Comparison of ENCODE assay signal across 1 cellular context in genomic region chr11:120316880-120317688, GRCh38.
TF ChIP-seq lines count a peak whose summit lies in the region.

No MANE protein-coding gene starts in this region.

TF ChIP-seq in HepG2, 621 proteins besides CTCF, POLR2A, EP300 and RAD21:
- TF ChIP-seq KAT8 (CRISPR knock-in tag; IDR thresholded peaks at IDR 0.05): no peak
- no peak for TF ChIP-seq ZNF646 (CRISPR knock-in tag; IDR thresholded peaks at IDR 0.05)
- TF ChIP-seq HOXA9 (CRISPR knock-in tag; IDR thresholded peaks at IDR 0.05; ENCODE audit: borderline replicate concordance): no peak
- no peak for TF ChIP-seq ZNF770 (CRISPR knock-in tag; IDR thresholded peaks at IDR 0.05)
- TF ChIP-seq DMTF1 (CRISPR knock-in tag; IDR thresholded peaks at IDR 0.05): no peak
- TF ChIP-seq PHB2 (IDR thresholded peaks at IDR 0.05; ENCODE audit: partially characterized antibody): no peak
- no peak for TF ChIP-seq ZFY (CRISPR knock-in tag; IDR thresholded peaks at IDR 0.05)
- no peak for TF ChIP-seq ZNF549 (CRISPR knock-in tag; IDR thresholded peaks at IDR 0.05)
- TF ChIP-seq ZNF703 (CRISPR knock-in tag; IDR thresholded peaks at IDR 0.05; ENCODE audit: borderline replicate concordance): no peak
- TF ChIP-seq ZNF17 (CRISPR knock-in tag; IDR thresholded peaks at IDR 0.05): no peak
- no peak for TF ChIP-seq ZMYM2 (CRISPR knock-in tag; IDR thresholded peaks at IDR 0.05)
- TF ChIP-seq ZNF800 (CRISPR knock-in tag; IDR thresholded peaks at IDR 0.05): no peak
TF ChIP-seq in HepG2: peak in this region for 0.
